Comparison of ENCODE assay signal across 11 cellular contexts in the genomic region with DNA sequence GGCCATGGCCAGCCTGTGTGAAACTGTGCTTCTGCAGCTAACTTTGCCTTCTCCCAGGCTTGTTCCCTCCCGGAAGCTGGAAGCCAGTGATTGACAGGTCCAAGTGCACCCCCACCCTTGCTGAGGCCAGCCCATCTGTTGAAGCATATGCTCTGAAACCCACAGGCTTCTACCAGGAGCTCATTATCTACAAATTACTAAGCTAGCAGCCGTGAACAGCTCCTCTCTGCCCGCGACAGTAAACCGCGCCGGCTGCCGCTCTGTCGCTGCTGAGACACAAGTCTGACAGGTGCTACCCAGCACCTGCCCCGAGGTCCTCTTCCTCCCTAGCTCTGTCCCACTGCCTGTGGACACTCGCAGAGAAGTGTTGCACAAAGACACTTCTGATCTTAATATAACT.
DNase-seq lines count a peak whose midpoint lies in the region; ATAC-seq and TF ChIP-seq lines count a peak whose summit lies in the region.
"Had no signal": no experiment of that assay in that cellular context is flagged by ENCODE, and none has a peak within 500 bp of the region (broad histone marks: within the 10 kb centered on the region; RNA-seq: fewer than 3 reads in every experiment).

No MANE protein-coding gene starts in this region.

- TF ChIP-seq CTCF in mucosa of descending colon (IDR thresholded peaks at IDR 0.05) (no peak), osteocyte (IDR thresholded peaks at IDR 0.05) (no peak)

- H3K36me3 ChIP-seq in mucosa of descending colon (ENCODE audit: low read depth), result no peaks in the 10 kb centered on the region

- intact Hi-C loops in mucosa of descending colon (cut with DNase I, micrococcal nuclease), result no loop called here

- no peak overlapping the region for H3K4me3 ChIP-seq in mucosa of descending colon

- H3K4me1 Mint-ChIP-seq in osteocyte (ENCODE audit: unreplicated experiment), result no peaks in the 10 kb centered on the region

- no peaks in the 10 kb centered on the region for H3K9me3 ChIP-seq in mucosa of descending colon

- peaks cover 9% of the 10 kb centered on the region for H3K27me3 Mint-ChIP-seq in osteocyte (ENCODE audit: unreplicated experiment)
- H3K27me3 Mint-ChIP-seq: activated naive CD4-positive, alpha-beta T cell treated with anti-CD3 and anti-CD28 coated beads, Interleukin-2, amount 50 U/mL, for 24 hours had no signal

- no peak overlapping the region for H3K4me3 Mint-ChIP-seq in osteocyte (ENCODE audit: unreplicated experiment)
- H3K4me3 Mint-ChIP-seq: activated naive CD4-positive, alpha-beta T cell treated with anti-CD3 and anti-CD28 coated beads, Interleukin-2, amount 50 U/mL, for 24 hours; nephron had no signal

- ATAC-seq in mucosa of descending colon (peak; percentile 60), GM21717 (IDR thresholded peaks at IDR 0.05; ENCODE audit: unreplicated experiment) (no peak), HG03175 (IDR thresholded peaks at IDR 0.05; ENCODE audit: unreplicated experiment) (no peak)

- DNase-seq in DMS79 treated with DMSO at 0.1 percent for 48 hours (lab: John Stamatoyannopoulos, UW) (peak; percentile 71), NCI-H1417 (lab: John Stamatoyannopoulos, UW) (peak; percentile 82 to 98 (median 93)), NCI-H748 (lab: John Stamatoyannopoulos, UW; ENCODE audit: unreplicated experiment) (peak; percentile 98), mucosa of descending colon (peak in 2 of 3 donors; percentile 43 to 55), nucleus accumbens (lab: John Stamatoyannopoulos, UW) (no peak), osteocyte (ENCODE audit: extremely low spot score, unreplicated experiment) (no peak)
- DNase-seq: effector memory CD4-positive, alpha-beta T cell had no signal

- no peak overlapping the region for H3K27ac Mint-ChIP-seq in osteocyte (ENCODE audit: unreplicated experiment)
- H3K27ac Mint-ChIP-seq: activated naive CD4-positive, alpha-beta T cell treated with anti-CD3 and anti-CD28 coated beads, Interleukin-2, amount 50 U/mL, for 24 hours; nephron had no signal

- H3K9me3 Mint-ChIP-seq in osteocyte (ENCODE audit: unreplicated experiment), result no peaks in the 10 kb centered on the region
- H3K9me3 Mint-ChIP-seq: activated naive CD4-positive, alpha-beta T cell treated with anti-CD3 and anti-CD28 coated beads, Interleukin-2, amount 50 U/mL, for 24 hours had no signal

- H3K36me3 Mint-ChIP-seq in osteocyte (ENCODE audit: unreplicated experiment), result no peaks in the 10 kb centered on the region
- H3K36me3 Mint-ChIP-seq: activated naive CD4-positive, alpha-beta T cell treated with anti-CD3 and anti-CD28 coated beads, Interleukin-2, amount 50 U/mL, for 24 hours had no signal

- H3K4me1 ChIP-seq in mucosa of descending colon (ENCODE audit: low read depth), result no peaks in the 10 kb centered on the region

Comparison
In these comparisons a context has a peak if more than half of its experiments do, and no peak if none do; other contexts are left out.
1. DNase-seq: peak in DMS79 treated with DMSO at 0.1 percent for 48 hours (single experiment), NCI-H1417 (3 of 3), NCI-H748 (single experiment) and mucosa of descending colon (2 of 3); none in nucleus accumbens (0 of 56) and osteocyte (single experiment).